ENCODE assay signal across 9 cellular contexts in genomic region chr2:13193900-13194299, GRCh38.
DNase-seq lines count a peak whose midpoint lies in the region; ATAC-seq and TF ChIP-seq lines count a peak whose summit lies in the region.
"Had no signal": no experiment of that assay in that cellular context is flagged by ENCODE, and none has a peak within 500 bp of the region (broad histone marks: within the 10 kb centered on the region; RNA-seq: fewer than 3 reads in every experiment).

No MANE protein-coding gene starts in this region.

- H3K27me3 Mint-ChIP-seq in nephron (ENCODE audit: low read depth): no peaks in the 10 kb centered on the region
- no peaks in the 10 kb centered on the region for H3K27me3 Mint-ChIP-seq in CD14-positive monocyte (ENCODE audit: low read depth in 3 of 3)

- peak; percentile 43 for DNase-seq in NCI-H2107 treated with DMSO at 0.1 percent for 48 hours (lab: John Stamatoyannopoulos, UW; ENCODE audit: unreplicated experiment)
- no peak for DNase-seq in NCI-H2107 (lab: John Stamatoyannopoulos, UW)
- peak; percentile 56 for DNase-seq in NCI-H1105 treated with DMSO at 0.1 percent for 48 hours (lab: John Stamatoyannopoulos, UW)
- peak; percentile 64 for DNase-seq in astrocyte of the hippocampus (ENCODE audit: low read depth, low spot score)
- DNase-seq in thyroid gland: no peak
- DNase-seq in CD14-positive monocyte (ENCODE audit: low spot score): no peak

- H3K9me3 ChIP-seq in thyroid gland: no peaks in the 10 kb centered on the region

- no peaks in the 10 kb centered on the region for H3K36me3 Mint-ChIP-seq in nephron (ENCODE audit: low read depth)
- no peaks in the 10 kb centered on the region for H3K36me3 Mint-ChIP-seq in CD14-positive monocyte
- H3K36me3 Mint-ChIP-seq: CD4-positive, CD25-positive, alpha-beta regulatory T cell had no signal

- TF ChIP-seq CTCF in nephron (IDR thresholded peaks at IDR 0.05; ENCODE audit: unreplicated experiment in 3 of 3) (peak; percentile 47 to 66 (median 53)), thyroid gland (IDR thresholded peaks at IDR 0.05) (no peak), CD14-positive monocyte (IDR thresholded peaks at IDR 0.05) (no peak)

- no peak overlapping the region for H3K4me3 Mint-ChIP-seq in nephron
- no peak overlapping the region for H3K4me3 Mint-ChIP-seq in CD14-positive monocyte
- H3K4me3 Mint-ChIP-seq: CD4-positive, CD25-positive, alpha-beta regulatory T cell had no signal

- H3K36me3 ChIP-seq in thyroid gland: no peaks in the 10 kb centered on the region

- no peak overlapping the region for H3K27ac ChIP-seq in thyroid gland

- no peaks in the 10 kb centered on the region for H3K4me1 ChIP-seq in thyroid gland

- no peak for TF ChIP-seq POLR2A in thyroid gland (IDR thresholded peaks at IDR 0.05)

- no peak overlapping the region for H3K27ac Mint-ChIP-seq in nephron
- no peak overlapping the region for H3K27ac Mint-ChIP-seq in CD14-positive monocyte
- H3K27ac Mint-ChIP-seq: CD4-positive, CD25-positive, alpha-beta regulatory T cell had no signal

- no peaks in the 10 kb centered on the region for H3K27me3 ChIP-seq in thyroid gland

- H3K4me3 ChIP-seq in thyroid gland (replicated peaks in 1 of 3): no peak overlapping the region

- 2 to 8% methylated on average over 1 of the region's 1 CpG for WGBS in thyroid gland, 2 donors

- H3K4me1 Mint-ChIP-seq in nephron: no peaks in the 10 kb centered on the region
- H3K4me1 Mint-ChIP-seq in CD14-positive monocyte: no peaks in the 10 kb centered on the region
- H3K4me1 Mint-ChIP-seq: CD4-positive, CD25-positive, alpha-beta regulatory T cell had no signal

- intact Hi-C loops in thyroid gland (cut with DNase I) (no loop called here), CD14-positive monocyte (cut with micrococcal nuclease) (no loop called here)

- H3K9me3 Mint-ChIP-seq in nephron (no peaks in the 10 kb centered on the region), CD14-positive monocyte (no peaks in the 10 kb centered on the region)
- H3K9me3 Mint-ChIP-seq: CD4-positive, CD25-positive, alpha-beta regulatory T cell had no signal

- peak; percentile 54 for ATAC-seq in HG02571 (IDR thresholded peaks at IDR 0.05; ENCODE audit: unreplicated experiment)

Comparison
In these comparisons a context has a peak if more than half of its experiments do, and no peak if none do; other contexts are left out.
1. DNase-seq: peak in NCI-H2107 treated with DMSO at 0.1 percent for 48 hours (single experiment), NCI-H1105 treated with DMSO at 0.1 percent for 48 hours (single experiment) and astrocyte of the hippocampus (single experiment); none in NCI-H2107 (single experiment), thyroid gland (0 of 2) and CD14-positive monocyte (single experiment).
2. CTCF ChIP-seq: peak in nephron (3 of 3); none in thyroid gland (0 of 6) and CD14-positive monocyte (single experiment).